In the genomic region with DNA sequence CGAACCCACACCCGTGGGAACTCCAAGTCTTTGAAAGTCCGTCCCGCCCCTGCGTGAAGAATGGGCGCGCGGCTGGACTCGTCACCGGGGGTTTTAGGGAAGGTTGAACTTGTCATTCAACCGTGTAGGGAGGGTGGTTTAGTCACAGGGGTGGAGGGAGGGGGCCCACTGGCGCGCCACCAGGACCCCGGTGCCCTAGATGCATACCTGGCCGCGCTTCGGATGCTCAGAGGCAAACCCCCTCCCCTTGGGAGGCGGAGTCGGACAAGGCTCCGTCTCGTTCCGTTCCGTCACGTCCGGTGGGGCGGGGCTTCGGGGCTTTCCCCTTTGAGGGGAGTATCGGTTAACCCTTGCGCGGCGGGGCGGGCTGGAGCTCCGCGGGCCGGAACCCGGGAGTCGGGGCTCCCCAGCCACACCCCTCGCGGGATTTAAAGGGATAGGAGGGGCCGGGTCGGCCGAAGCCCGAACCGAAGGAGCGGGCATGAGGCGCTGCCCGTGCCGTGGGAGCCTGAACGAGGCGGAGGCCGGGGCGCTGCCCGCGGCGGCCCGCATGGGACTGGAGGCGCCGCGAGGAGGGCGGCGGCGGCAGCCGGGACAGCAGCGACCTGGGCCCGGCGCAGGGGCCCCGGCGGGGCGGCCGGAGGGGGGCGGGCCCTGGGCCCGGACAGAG, we compare ENCODE assay signal across 8 cellular contexts. TPM values are rescaled to one million over a fixed set of nuclear protein-coding genes. Genes with fewer than 3 reads are reported as not detected.
DNase-seq lines count a peak whose midpoint lies in the region; ATAC-seq and TF ChIP-seq lines count a peak whose summit lies in the region.

A gene (minus strand): TSS at position 232 of the 670 bp plus-strand sequence. CDS start 2,254 bp downstream, outside the sequence.
A gene (plus strand): TSS at position 458 of the 670 bp plus-strand sequence. CDS start 24 bp downstream, at position 482.

- POLR2A ChIA-PET in IMR-90 (lab: Charles Lee; ENCODE audit: unreplicated experiment), result no interaction called here
- POLR2A ChIA-PET in OCI-LY7 (lab: Charles Lee), result no interaction called here

- peak within 1 kb of the TSS; percentile 97 for H3K9ac ChIP-seq in IMR-90 (ENCODE audit: low read depth, low read length)

- BruUV-seq in IMR-90 (replicated peaks; lab: Mats Ljungman, UMichigan) (no TSS peak), OCI-LY7 (replicated peaks; lab: Mats Ljungman, UMichigan) (no TSS peak)

- peak within 1 kb of the TSS; percentile 83 for H2BK5ac ChIP-seq in IMR-90 (ENCODE audit: low read depth, low read length, poor library complexity, severe bottlenecking)

- H3K27ac ChIP-seq in IMR-90 (ENCODE audit: insufficient read depth, low read length), result peak within 1 kb of the TSS; percentile 96
- peak within 1 kb of the TSS; percentile 72 for H3K27ac ChIP-seq in OCI-LY7 (ENCODE audit: low read depth, low read length, poor library complexity, severe bottlenecking)

- H3K23ac ChIP-seq in IMR-90 (ENCODE audit: low read depth, low read length), result peak within 1 kb of the TSS; percentile 97

- H3K4me1 ChIP-seq in IMR-90 (ENCODE audit: control insufficient read depth, insufficient read depth, low read length), result peaks cover 9% of the 10 kb centered on the region
- peaks cover 37% of the 10 kb centered on the region for H3K4me1 ChIP-seq in OCI-LY7 (ENCODE audit: insufficient read depth, low read length, poor library complexity, severe bottlenecking)
- peaks cover 67% of the 10 kb centered on the region for H3K4me1 ChIP-seq in mononuclear cell (ENCODE audit: insufficient read depth, low read length)

- H3K27me3 ChIP-seq in IMR-90 (ENCODE audit: control insufficient read depth, insufficient read depth, low read length) (no peaks in the 10 kb centered on the region), mononuclear cell (ENCODE audit: insufficient read depth, low read length) (no peaks in the 10 kb centered on the region)

- peak within 1 kb of the TSS; percentile 90 for H2AK9ac ChIP-seq in IMR-90 (replicated peaks; ENCODE audit: low read depth, low read length, poor library complexity)

- peak within 1 kb of the TSS; percentile 95 for H2BK120ac ChIP-seq in IMR-90 (ENCODE audit: low read depth, low read length)

- no peak for TF ChIP-seq RAD21 in IMR-90 (IDR thresholded peaks at IDR 0.05; ENCODE audit: low read length)

- intact Hi-C loops in IMR-90 (cut with micrococcal nuclease) (loop anchor here (2.0 to 5.0 kb wide), 2 partner anchors 34 to 81 kb away; a partner anchor contains a TSS), OCI-LY7 (cut with micrococcal nuclease; ENCODE audit: unreplicated experiment) (loop anchor here (1.0 to 2.0 kb wide), 2 partner anchors 61 to 82 kb away; a partner anchor contains a TSS)

- H3K56ac ChIP-seq in IMR-90 (ENCODE audit: extremely low read depth, insufficient read depth, low read length), result peak within 1 kb of the TSS; percentile 86

- H4K8ac ChIP-seq in IMR-90 (ENCODE audit: low read depth in 2 of 2, low read length in 2 of 2), result peak within 1 kb of the TSS; percentile 70 to 77

- peak within 1 kb of the TSS; percentile 82 for H3K14ac ChIP-seq in IMR-90 (replicated peaks; ENCODE audit: low read depth, low read length)

- CTCF ChIA-PET in IMR-90 (lab: Yijun Ruan, JAX) (interaction anchor here (0.9 kb wide), 1 partner anchor 28 kb away, joined by 4 read pairs; no protein-coding TSS in a partner anchor), OCI-LY7 (lab: Charles Lee; ENCODE audit: unreplicated experiment) (no interaction called here)

- H4K91ac ChIP-seq in IMR-90 (ENCODE audit: insufficient read depth, low read depth, low read length), result peak within 1 kb of the TSS; percentile 77

- peak; percentile 83 for TF ChIP-seq POLR2A in IMR-90 (IDR thresholded peaks at IDR 0.05; ENCODE audit: low read depth, low read length)

- H2BK20ac ChIP-seq in IMR-90 (ENCODE audit: low read depth, low read length), result peak within 1 kb of the TSS; percentile 86

- H4K5ac ChIP-seq in IMR-90 (ENCODE audit: low read depth, low read length), result peak within 1 kb of the TSS; percentile 84

- no peaks in the 10 kb centered on the region for H3K9me2 ChIP-seq in OCI-LY7 (ENCODE audit: insufficient read depth, low read length)

- H3K18ac ChIP-seq in IMR-90 (ENCODE audit: low read depth, low read length), result peak within 1 kb of the TSS; percentile 70

- H3K9me3 ChIP-seq in IMR-90 (ENCODE audit: control insufficient read depth, insufficient read depth, low read length) (no peaks in the 10 kb centered on the region), OCI-LY7 (ENCODE audit: low read length) (no peaks in the 10 kb centered on the region), mononuclear cell (ENCODE audit: low read depth, low read length) (no peaks in the 10 kb centered on the region)

- H2AK5ac ChIP-seq in IMR-90 (ENCODE audit: low read depth, low read length), result peak within 1 kb of the TSS; percentile 86

- H3K4ac ChIP-seq in IMR-90 (ENCODE audit: low read depth, low read length), result peak within 1 kb of the TSS; percentile 94

- ATAC-seq in GM21529 (IDR thresholded peaks at IDR 0.05; ENCODE audit: unreplicated experiment) (peak; percentile 67), IMR-90 (ENCODE audit: low read depth) (peak; percentile 75)

- H3K79me2 ChIP-seq in OCI-LY7 (ENCODE audit: insufficient read depth, low read depth, low read length), result peaks cover 25% of the 10 kb centered on the region

- TF ChIP-seq CTCF in IMR-90 (conservative IDR thresholded peaks at IDR 0.05; ENCODE audit: low read depth, low read length), result 0 out of 2 replicates have a peak, but pooled peaks have one; percentile 8
- TF ChIP-seq CTCF in OCI-LY7 (conservative IDR thresholded peaks at IDR 0.05; ENCODE audit: low read length), result no peak
- no peak for TF ChIP-seq CTCF in epithelial cell of esophagus (IDR thresholded peaks at IDR 0.05; ENCODE audit: insufficient read depth, low read depth, low read length, missing control alignments)

- peaks cover 10% of the 10 kb centered on the region; the same call in 1 of the 2 replicates for H3K9me1 ChIP-seq in IMR-90 (ENCODE audit: insufficient read depth, low read length)

- H4K20me1 ChIP-seq in IMR-90 (ENCODE audit: insufficient read depth, low read length), result peaks cover 16% of the 10 kb centered on the region; the same call in 1 of the 2 replicates
- no peaks in the 10 kb centered on the region for H4K20me1 ChIP-seq in OCI-LY7 (ENCODE audit: insufficient read depth, low read length)

- 1% methylated on average over 19 of the region's 72 CpGs; no CpG with 5 or more reads in 1 of the 2 experiments for WGBS in IMR-90 (ENCODE audit: extremely low coverage in 2 of 2, insufficient read length in 1 of 2), 2 experiments

- peak within 1 kb of the TSS; percentile 52 for H2BK15ac ChIP-seq in IMR-90 (ENCODE audit: low read depth, low read length)

- peaks cover 14 to 62% of the 10 kb centered on the region in 2 experiments; a peak in 3 of 4 replicates for H3K79me1 ChIP-seq in IMR-90 (ENCODE audit: low read depth in 1 of 2, low read length in 2 of 2)

- H3K4me2 ChIP-seq in IMR-90 (ENCODE audit: low read depth, low read length) (peak within 1 kb of the TSS; percentile 91), OCI-LY7 (ENCODE audit: low read length) (peak within 1 kb of the TSS; percentile 99)

- peaks cover 5% of the 10 kb centered on the region; the same call in 1 of the 2 replicates for H3K36me3 ChIP-seq in IMR-90 (ENCODE audit: control insufficient read depth, insufficient read depth, low read length)
- no peaks in the 10 kb centered on the region for H3K36me3 ChIP-seq in OCI-LY7 (ENCODE audit: insufficient read depth, low read length)

- dilution Hi-C loops in IMR-90 (cut with HindIII; ENCODE audit: low sequenced_read_pairs, unreplicated experiment), result no loop called here

- DNase-seq in DMS114 treated with DMSO at 0.1 percent for 48 hours (lab: John Stamatoyannopoulos, UW; ENCODE audit: unreplicated experiment), result peak; percentile 93
- DNase-seq in IMR-90, result peak; percentile 96
- peak; percentile 99 for DNase-seq in OCI-LY7 (ENCODE audit: low spot score)
- DNase-seq in activated T-cell treated with anti-CD3 and anti-CD28 coated beads for 4 hours, result peak; percentile 100
- peak; percentile 99 for DNase-seq in epithelial cell of esophagus (ENCODE audit: low read depth)
- DNase-seq in stimulated activated CD8-positive, alpha-beta memory T cell treated with anti-CD3 and anti-CD28 coated beads, Interleukin-2, amount 100 ng/mL, for 48 hours (ENCODE audit: low read depth in 2 of 2), result peak; percentile 100

- peak within 1 kb of the TSS; percentile 86 for H3K4me3 ChIP-seq in IMR-90 (ENCODE audit: insufficient read depth, low read depth, low read length)
- peak within 1 kb of the TSS; percentile 70 for H3K4me3 ChIP-seq in OCI-LY7 (ENCODE audit: low read depth, low read length, poor library complexity, severe bottlenecking)
- H3K4me3 ChIP-seq in epithelial cell of esophagus (ENCODE audit: low read length), result peak within 1 kb of the TSS; percentile 99
- H3K4me3 ChIP-seq in mononuclear cell (ENCODE audit: low read length), result peak within 1 kb of the TSS; percentile 73

- peak within 1 kb of the TSS; percentile 90 for H2AFZ ChIP-seq in IMR-90 (replicated peaks; ENCODE audit: low read length, poor library complexity)
- peak within 1 kb of the TSS; percentile 78; the same call in 1 of the 2 replicates for H2AFZ ChIP-seq in OCI-LY7 (ENCODE audit: low read length)

- in situ Hi-C loops in IMR-90 (cut with MboI; ENCODE audit: low sequenced_read_pairs), result no loop called here

TF ChIP-seq in IMR-90, 13 proteins besides CTCF, POLR2A, EP300 and RAD21 (continues in another document):
- TF ChIP-seq RFX5 (IDR thresholded peaks at IDR 0.05; ENCODE audit: low read depth, low read length), result no peak
- TF ChIP-seq SMC3 (IDR thresholded peaks at IDR 0.05; ENCODE audit: low read depth, low read length), result no peak
- TF ChIP-seq BHLHE40 (IDR thresholded peaks at IDR 0.05; ENCODE audit: low read depth, low read length), result 0 out of 2 replicates have a peak, but pooled peaks have one; percentile 4
- TF ChIP-seq NFE2L2 (IDR thresholded peaks at IDR 0.05; ENCODE audit: low read depth, low read length), result peak; percentile 1; the same call in 1 of the 2 replicates
- TF ChIP-seq CHD1 (IDR thresholded peaks at IDR 0.05; ENCODE audit: low read depth, low read length), result no peak

RNA-seq across cellular contexts. Expression of the first gene that starts in this region (rescaled TPM):
- total RNA-seq in IMR-90 (2012; rRNA removed) (14.2 and 14.9 TPM in 2 replicates), OCI-LY7 (2022) (32.5 and 34.6 TPM in 2 replicates), mononuclear cell (11.9 TPM)
- polyA plus RNA-seq in IMR-90 (2012; rRNA removed), result 23.2 and 23.5 TPM in 2 replicates
- 12.9 and 22.5 TPM in 2 replicates for polyA plus RNA-seq in IMR-90 (2012; cell fraction: cytosol; rRNA removed)
- 64.0 and 115 TPM in 2 replicates for polyA plus RNA-seq in IMR-90 (2012; cell fraction: nucleus; rRNA removed; ENCODE audit: low replicate concordance)
- total RNA-seq in OCI-LY7 (2014; rRNA removed; shearing (Covaris generic)), result 34.9 and 39.3 TPM in 2 replicates

RNA-seq across cellular contexts. Expression of the second gene that starts in this region (rescaled TPM):
- total RNA-seq in IMR-90 (2012; rRNA removed), result 7.7 and 8.6 TPM in 2 replicates
- polyA plus RNA-seq in IMR-90 (2012; rRNA removed), result 8.6 and 9.4 TPM in 2 replicates
- 6.5 and 8.3 TPM in 2 replicates for polyA plus RNA-seq in IMR-90 (2012; cell fraction: cytosol; rRNA removed)
- 6.8 and 11.6 TPM in 2 replicates for polyA plus RNA-seq in IMR-90 (2012; cell fraction: nucleus; rRNA removed; ENCODE audit: low replicate concordance)
- 4.0 and 6.5 TPM in 2 replicates for total RNA-seq in OCI-LY7 (2014; rRNA removed; shearing (Covaris generic))
- 5.2 and 5.5 TPM in 2 replicates for total RNA-seq in OCI-LY7 (2022)
- total RNA-seq in mononuclear cell, result 6.7 TPM

Comparison
In these comparisons a context has a peak if more than half of its experiments do, and no peak if none do; other contexts are left out.
1. Peak in every context shown above with its lines: DNase-seq, ATAC-seq, H3K4me3 ChIP-seq and H3K27ac ChIP-seq.